In the genomic region with DNA sequence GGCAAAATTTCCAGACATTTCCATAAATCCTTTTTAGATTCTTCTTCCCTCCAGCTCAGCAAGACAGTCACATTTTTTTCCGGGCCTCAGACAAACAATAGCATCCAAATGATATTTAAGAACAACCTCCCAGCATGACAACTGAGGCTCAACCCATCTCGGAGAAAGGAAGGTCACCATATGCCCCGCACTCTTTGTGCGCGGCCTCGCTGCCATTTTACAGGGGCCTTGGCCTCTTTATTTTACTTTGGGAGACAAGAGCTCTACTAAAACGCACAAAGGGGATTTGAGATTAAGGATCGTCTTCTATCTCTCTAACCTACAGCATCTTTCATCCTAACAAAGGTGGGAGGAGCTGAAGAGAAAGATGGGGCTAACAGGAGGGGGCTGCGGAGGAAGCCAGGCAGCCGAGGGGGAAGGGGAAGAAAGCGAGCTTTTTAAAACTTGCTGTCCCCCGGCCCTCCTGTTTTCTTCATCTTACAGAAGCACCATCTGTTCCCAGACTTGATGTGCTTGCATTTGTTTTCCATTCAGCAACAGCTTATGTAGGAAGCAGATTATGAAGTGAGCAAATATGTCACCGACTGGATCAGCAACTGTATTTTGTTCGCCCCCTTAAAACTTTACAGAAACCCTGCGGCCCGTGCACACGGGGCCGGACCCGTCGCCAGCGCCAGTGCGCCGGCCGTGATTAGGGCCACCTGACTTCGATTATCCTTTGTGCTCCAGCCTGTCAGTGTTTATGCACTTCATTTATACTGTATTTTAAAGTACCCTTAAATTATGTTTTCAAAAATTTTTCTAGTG, we compare ENCODE assay signal across 26 cellular contexts.
DNase-seq lines count a peak whose midpoint lies in the region; ATAC-seq, FAIRE-seq and TF ChIP-seq lines count a peak whose summit lies in the region.
"Had no signal": no experiment of that assay in that cellular context is flagged by ENCODE, and none has a peak within 500 bp of the region (broad histone marks: within the 10 kb centered on the region; RNA-seq: fewer than 3 reads in every experiment).

No MANE protein-coding gene starts in this region.

- H3K4me1 Mint-ChIP-seq in WTC11 = peaks cover 18% of the 10 kb centered on the region
- H3K4me1 Mint-ChIP-seq: CD4-positive, alpha-beta memory T cell had no signal

- H3K4me1 ChIP-seq in A549 = peaks cover 31% of the 10 kb centered on the region
- H3K4me1 ChIP-seq in mesenchymal stem cell (ENCODE audit: control insufficient read depth, insufficient read depth, low read depth, low read length) = peaks cover 3% of the 10 kb centered on the region
- peaks cover 0 to 6% (median 0%) of the 10 kb centered on the region in 4 donors for H3K4me1 ChIP-seq in tibial nerve
- H3K4me1 ChIP-seq: adrenal gland, esophagus muscularis mucosa, Peyer's patch, psoas muscle, transverse colon had no signal

- no peak overlapping the region for H2BK120ac ChIP-seq in mesenchymal stem cell (ENCODE audit: low read depth, low read length)

- no peak for DNase-seq in A549 (ENCODE audit: low read depth in 1 of 2, low spot score in 1 of 2)
- DNase-seq in NCI-H2171 treated with DMSO at 0.1 percent for 48 hours (lab: John Stamatoyannopoulos, UW) = peak; percentile 92
- DNase-seq in WTC11 (ENCODE audit: low spot score) = no peak
- no peak for DNase-seq in mesenchymal stem cell
- no peak for DNase-seq in iPS-NIHi7 (ENCODE audit: extremely low spot score)
- DNase-seq in NCI-H187 (lab: John Stamatoyannopoulos, UW) = no peak
- DNase-seq in tibial nerve (ENCODE audit: low spot score in 2 of 2) = no peak
- DNase-seq: activated CD4-positive, CD25-positive, alpha-beta regulatory T cell treated with anti-CD3 and anti-CD28 coated beads, Interleukin-2, amount 50 U/mL, for 72 hours; activated naive CD4-positive, alpha-beta T cell; activated T-cell treated with anti-CD3 and anti-CD28 coated beads, Interleukin-2, amount 50 U/mL, for 24 hours; CD4-positive, alpha-beta memory T cell; effector memory CD4-positive, alpha-beta T cell; NCI-H1048; NCI-H2029; Peyer's patch; psoas muscle; T-helper 1 cell; transverse colon had no signal

- no peak for TF ChIP-seq RAD21 in A549 (conservative IDR thresholded peaks at IDR 0.05 in 1 of 2, IDR thresholded peaks at IDR 0.05 in 1 of 2)

- no peak overlapping the region for H4K8ac ChIP-seq in mesenchymal stem cell (ENCODE audit: low read length)

- no peak for TF ChIP-seq POLR2A in A549 (IDR thresholded peaks at IDR 0.05; ENCODE audit: low read length)
- no peak for TF ChIP-seq POLR2A in tibial nerve (IDR thresholded peaks at IDR 0.05)

- no peak overlapping the region for H2AFZ ChIP-seq in mesenchymal stem cell (ENCODE audit: low read depth, low read length)

- no peak overlapping the region for H2BK15ac ChIP-seq in mesenchymal stem cell (ENCODE audit: low read depth, poor library complexity, severe bottlenecking)

- no peaks in the 10 kb centered on the region for H3K9me3 Mint-ChIP-seq in WTC11
- H3K9me3 Mint-ChIP-seq: activated T-cell treated with anti-CD3 and anti-CD28 coated beads, Interleukin-2, amount 50 U/mL, for 24 hours; CD4-positive, alpha-beta memory T cell had no signal

- H3K36me3 ChIP-seq in mesenchymal stem cell (ENCODE audit: control insufficient read depth in 1 of 2, insufficient read depth in 2 of 2, low read depth in 1 of 2, low read length in 2 of 2) (no peaks in the 10 kb centered on the region), tibial nerve (no peaks in the 10 kb centered on the region)
- H3K36me3 ChIP-seq: adrenal gland, esophagus muscularis mucosa, neutrophil, Peyer's patch, SJSA1, transverse colon had no signal

- H3K23ac ChIP-seq in mesenchymal stem cell (ENCODE audit: low read length in 2 of 2) = no peak overlapping the region

- 91% methylated on average over 25 of the region's 25 CpGs for WGBS in A549 (ENCODE audit: missing lambda C conversion rate)
- 90% methylated on average over 18 of the region's 25 CpGs for WGBS in mesenchymal stem cell
- 50 to 55% methylated on average over 25 of the region's 25 CpGs for WGBS in tibial nerve, 2 donors

- no peak overlapping the region for H3K18ac ChIP-seq in mesenchymal stem cell (ENCODE audit: low read depth in 1 of 2, low read length in 2 of 2)

- H2AK5ac ChIP-seq in mesenchymal stem cell (ENCODE audit: low read length, severe bottlenecking) = peak overlapping the region; percentile 87

- no peak overlapping the region for H3K9ac ChIP-seq in mesenchymal stem cell (ENCODE audit: low read length)

- H4K91ac ChIP-seq in mesenchymal stem cell (ENCODE audit: low read length) = no peak overlapping the region

- POLR2A ChIA-PET in A549 (lab: Yijun Ruan, JAX) = no interaction called here
- POLR2A ChIA-PET in WTC11 (lab: Charles Lee) = interaction anchor here (0.6 kb wide), 2 partner anchors 330 to 588 kb away, joined by 4 to 12 read pairs; no protein-coding TSS in a partner anchor

- no peak overlapping the region for H2BK12ac ChIP-seq in mesenchymal stem cell (ENCODE audit: low read length in 2 of 2)

- no peaks in the 10 kb centered on the region for H3K36me3 Mint-ChIP-seq in WTC11
- H3K36me3 Mint-ChIP-seq: CD4-positive, alpha-beta memory T cell had no signal

- H3K9me3 ChIP-seq in A549 = no peaks in the 10 kb centered on the region
- H3K9me3 ChIP-seq in mesenchymal stem cell (ENCODE audit: control insufficient read depth, low read length) = no peaks in the 10 kb centered on the region
- no peaks in the 10 kb centered on the region for H3K9me3 ChIP-seq in tibial nerve
- H3K9me3 ChIP-seq: adrenal gland, esophagus muscularis mucosa, neutrophil, Peyer's patch, psoas muscle, SJSA1, transverse colon had no signal

- no peaks in the 10 kb centered on the region for H3K79me1 ChIP-seq in mesenchymal stem cell (replicated peaks; ENCODE audit: low read length, poor library complexity, severe bottlenecking)

- H3K4me3 ChIP-seq in A549 (no peak overlapping the region), mesenchymal stem cell (ENCODE audit: insufficient read depth in 1 of 2, low read depth in 1 of 2, low read length in 2 of 2) (no peak overlapping the region), tibial nerve (no peak overlapping the region)
- H3K4me3 ChIP-seq: adrenal gland, esophagus muscularis mucosa, lung, Peyer's patch, psoas muscle, SJSA1, transverse colon had no signal

- TF ChIP-seq EP300 in A549 (IDR thresholded peaks at IDR 0.05) = no peak
- TF ChIP-seq EP300 in tibial nerve (IDR thresholded peaks at IDR 0.05) = no peak

- H3K27me3 Mint-ChIP-seq in WTC11 (ENCODE audit: low read depth) = no peaks in the 10 kb centered on the region

- ATAC-seq in A549 = no peak
- 0 out of 2 replicates have a peak, but pooled peaks have one; percentile 28 for ATAC-seq in WTC11
- ATAC-seq in GM19328 (IDR thresholded peaks at IDR 0.05; ENCODE audit: unreplicated experiment) = no peak
- ATAC-seq: HCT116, psoas muscle had no signal

- CTCF ChIA-PET in A549 (lab: Yijun Ruan, JAX) (interaction anchor here (0.6 to 3.9 kb wide), 8 partner anchors 12 to 588 kb away, joined by 3 to 20 read pairs (median 3); no protein-coding TSS in a partner anchor), WTC11 (lab: Charles Lee) (interaction anchor here (1.2 to 2.3 kb wide), 4 partner anchors 10 to 33 kb away, joined by 4 to 8 read pairs (median 7); no protein-coding TSS in a partner anchor)

- no peak overlapping the region for H3K4me3 Mint-ChIP-seq in WTC11
- H3K4me3 Mint-ChIP-seq: activated T-cell treated with anti-CD3 and anti-CD28 coated beads, Interleukin-2, amount 50 U/mL, for 24 hours; CD4-positive, alpha-beta memory T cell had no signal

- H3K27ac ChIP-seq in A549 (peak overlapping the region; percentile 67; a peak in 5 of 6 replicates), mesenchymal stem cell (ENCODE audit: low read length, poor library complexity, severe bottlenecking) (no peak overlapping the region), tibial nerve (no peak overlapping the region)
- H3K27ac ChIP-seq: 22Rv1, adrenal gland, esophagus muscularis mucosa, neutrophil, Peyer's patch, psoas muscle, transverse colon had no signal

- H3K4ac ChIP-seq in mesenchymal stem cell (ENCODE audit: low read depth in 1 of 2, low read length in 2 of 2) = no peak overlapping the region

- no peak overlapping the region for H3K14ac ChIP-seq in mesenchymal stem cell (ENCODE audit: low read length in 2 of 2)

- H3K27ac Mint-ChIP-seq in WTC11 = no peak overlapping the region
- H3K27ac Mint-ChIP-seq: activated T-cell treated with anti-CD3 and anti-CD28 coated beads, Interleukin-2, amount 50 U/mL, for 24 hours; CD4-positive, alpha-beta memory T cell had no signal

- H3K4me2 ChIP-seq in A549 (peak overlapping the region; percentile 61; the same call in 2 of the 3 replicates), mesenchymal stem cell (ENCODE audit: low read length, poor library complexity, severe bottlenecking) (no peak overlapping the region)

- peaks cover 0 to 5% of the 10 kb centered on the region in 2 experiments for H3K27me3 ChIP-seq in mesenchymal stem cell (ENCODE audit: control insufficient read depth in 1 of 2, insufficient read depth in 1 of 2, low read length in 2 of 2)
- peaks cover 0 to 20% of the 10 kb centered on the region in 2 donors for H3K27me3 ChIP-seq in tibial nerve
- H3K27me3 ChIP-seq: adrenal gland, SJSA1, transverse colon had no signal

- H2BK5ac ChIP-seq in mesenchymal stem cell (ENCODE audit: low read depth, low read length, poor library complexity, severe bottlenecking) = no peak overlapping the region

- TF ChIP-seq CTCF in A549 (IDR thresholded peaks at IDR 0.05) = no peak
- TF ChIP-seq CTCF in WTC11 (IDR thresholded peaks at IDR 0.05) = no peak
- no peak for TF ChIP-seq CTCF in tibial nerve (IDR thresholded peaks at IDR 0.05)

- FAIRE-seq in A549 (lab: Jason Lieb, UNC) = no peak

TF ChIP-seq in A549, 52 proteins besides CTCF, POLR2A, EP300 and RAD21:
- no peak for TF ChIP-seq ZC3H11A (IDR thresholded peaks at IDR 0.05)

TF ChIP-seq in WTC11, 78 proteins besides CTCF, POLR2A, EP300 and RAD21 (continues in another document):
- TF ChIP-seq ESRRA (CRISPR knock-in tag; IDR thresholded peaks at IDR 0.05; ENCODE audit: borderline replicate concordance) = no peak
- no peak for TF ChIP-seq OVOL2 (CRISPR knock-in tag; IDR thresholded peaks at IDR 0.05; ENCODE audit: borderline replicate concordance)
- TF ChIP-seq, protein P1, sequence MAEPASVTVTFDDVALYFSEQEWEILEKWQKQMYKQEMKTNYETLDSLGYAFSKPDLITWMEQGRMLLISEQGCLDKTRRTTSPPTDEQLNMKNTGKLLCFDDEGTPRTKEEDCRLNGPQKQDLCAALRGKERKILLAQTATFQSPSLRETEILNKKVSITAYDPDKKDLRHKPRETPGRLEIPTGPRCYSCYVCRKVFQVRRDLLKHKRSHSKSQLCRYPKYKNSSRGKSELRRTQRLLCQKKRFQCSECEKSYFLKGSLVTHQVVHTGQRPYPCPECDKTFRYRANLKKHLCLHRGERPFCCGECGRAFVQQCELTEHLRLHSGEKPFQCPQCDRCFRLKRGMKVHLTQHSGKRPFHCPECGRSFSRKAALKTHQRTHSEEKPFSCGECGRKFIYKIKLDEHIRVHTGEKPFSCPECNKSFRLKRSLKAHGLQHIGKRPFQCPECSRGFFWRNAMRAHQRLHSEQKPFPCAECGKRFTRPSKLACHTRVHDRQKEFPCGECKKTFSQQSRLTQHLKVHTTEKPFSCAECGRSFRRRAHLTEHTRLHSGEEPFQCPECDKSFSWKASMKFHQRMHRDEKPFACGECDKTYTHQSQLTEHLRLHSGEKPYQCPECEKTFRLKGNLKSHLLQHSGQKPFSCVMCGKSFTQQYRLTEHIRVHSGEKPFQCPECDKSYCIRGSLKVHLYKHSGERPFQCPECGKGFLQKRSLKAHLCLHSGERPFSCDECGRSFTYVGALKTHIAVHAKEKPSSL (CRISPR knock-in tag; conservative IDR thresholded peaks at IDR 0.05) = no peak

Comparison
In these comparisons a context has a peak if more than half of its experiments do, and no peak if none do; other contexts are left out.
1. H3K27ac ChIP-seq: peak in A549 (2 of 2); none in mesenchymal stem cell (single experiment) and tibial nerve (0 of 4).